Comparison of ENCODE assay signal across 1 cellular context in genomic region chr17:50712641-50713296, GRCh38.
TF ChIP-seq lines count a peak whose summit lies in the region.

No MANE protein-coding gene starts in this region.

TF ChIP-seq in H1, 55 proteins besides CTCF, POLR2A, EP300 and RAD21:
- TF ChIP-seq SP1 (IDR thresholded peaks at IDR 0.05; ENCODE audit: low read depth, low read length) = no peak
- no peak for TF ChIP-seq KDM4A (IDR thresholded peaks at IDR 0.05; ENCODE audit: low read depth, low read length, severe bottlenecking)
- no peak for TF ChIP-seq CTBP2 (IDR thresholded peaks at IDR 0.05; ENCODE audit: borderline replicate concordance, insufficient read depth, insufficient read length, low read length)
- TF ChIP-seq EGR1 (IDR thresholded peaks at IDR 0.05; ENCODE audit: borderline replicate concordance, low read depth, low read length) = no peak
- no peak for TF ChIP-seq RBBP5 (IDR thresholded peaks at IDR 0.05; ENCODE audit: borderline replicate concordance, low read depth, low read length)
- no peak for TF ChIP-seq JUN (IDR thresholded peaks at IDR 0.05; ENCODE audit: low read depth, low read length)
- TF ChIP-seq GABPA (IDR thresholded peaks at IDR 0.05; ENCODE audit: borderline replicate concordance, insufficient read depth, low read length) = no peak
- no peak for TF ChIP-seq POLR2AphosphoS5 (IDR thresholded peaks at IDR 0.05; ENCODE audit: low read depth, low read length)
- no peak for TF ChIP-seq MAFK (IDR thresholded peaks at IDR 0.05; ENCODE audit: low read depth, low read length)
- no peak for TF ChIP-seq SP2 (IDR thresholded peaks at IDR 0.05; ENCODE audit: low read length)
- TF ChIP-seq TCF12 (IDR thresholded peaks at IDR 0.05; ENCODE audit: low read depth, low read length) = no peak
- TF ChIP-seq JUND (IDR thresholded peaks at IDR 0.05; ENCODE audit: low read length) = no peak
- no peak for TF ChIP-seq SIN3A (conservative IDR thresholded peaks at IDR 0.05 in 1 of 2, IDR thresholded peaks at IDR 0.05 in 1 of 2; ENCODE audit: low read depth in 1 of 2, low read length in 2 of 2)
- TF ChIP-seq TEAD4 (IDR thresholded peaks at IDR 0.05; ENCODE audit: low read depth, low read length) = no peak
- no peak for TF ChIP-seq SUZ12 (IDR thresholded peaks at IDR 0.05; ENCODE audit: low read length)
